ENCODE assay signal across 8 cellular contexts in genomic region chr7:151083071-151083823, GRCh38. TPM values are rescaled to one million over a fixed set of nuclear protein-coding genes. Genes with fewer than 3 reads are reported as not detected.
DNase-seq lines count a peak whose midpoint lies in the region; ATAC-seq and TF ChIP-seq lines count a peak whose summit lies in the region.

Gene TMUB1, minus strand, starts transcription at chr7:151083493. Its CDS starts 930 bp downstream, at chr7:151082563.

- TF ChIP-seq CTCF in epithelial cell of proximal tubule (conservative IDR thresholded peaks at IDR 0.05; ENCODE audit: low read depth, low read length): no peak

- peaks cover 39 to 46% (median 44%) of the 10 kb centered on the region in 3 donors for H3K4me1 Mint-ChIP-seq in naive B cell
- H3K4me1 Mint-ChIP-seq in stimulated activated memory B cell treated with anti-CD40 and anti-IgM and Interleukin-4, amounts not matched to agents 10 μg/mL and 1 μg/mL and 100 μg/mL, for 72 hours: peaks cover 60% of the 10 kb centered on the region

- peak within 1 kb of the TSS; percentile 97 to 99 (median 98) for H3K27ac Mint-ChIP-seq in naive B cell
- H3K27ac Mint-ChIP-seq in stimulated activated memory B cell treated with anti-CD40 and anti-IgM and Interleukin-4, amounts not matched to agents 10 μg/mL and 1 μg/mL and 100 μg/mL, for 72 hours: peak within 1 kb of the TSS; percentile 88

- peaks cover 0 to 6% of the 10 kb centered on the region in 2 donors for H3K36me3 Mint-ChIP-seq in naive B cell
- H3K36me3 Mint-ChIP-seq in stimulated activated memory B cell treated with anti-CD40 and anti-IgM and Interleukin-4, amounts not matched to agents 10 μg/mL and 1 μg/mL and 100 μg/mL, for 72 hours: no peaks in the 10 kb centered on the region

- peaks cover 0 to 2% (median 0%) of the 10 kb centered on the region in 7 donors for H3K9me3 Mint-ChIP-seq in naive B cell
- H3K9me3 Mint-ChIP-seq in stimulated activated memory B cell treated with anti-CD40 and anti-IgM and Interleukin-4, amounts not matched to agents 10 μg/mL and 1 μg/mL and 100 μg/mL, for 72 hours: no peaks in the 10 kb centered on the region

- peaks cover 16 to 21% (median 19%) of the 10 kb centered on the region in 3 donors for H3K27me3 Mint-ChIP-seq in naive B cell
- H3K27me3 Mint-ChIP-seq in stimulated activated memory B cell treated with anti-CD40 and anti-IgM and Interleukin-4, amounts not matched to agents 10 μg/mL and 1 μg/mL and 100 μg/mL, for 72 hours: no peaks in the 10 kb centered on the region

- DNase-seq in Ammon's horn (ENCODE audit: low spot score) (peak; percentile 83), NOMO-1 treated with DMSO at 0.1 percent for 48 hours (lab: John Stamatoyannopoulos, UW; ENCODE audit: unreplicated experiment) (peak; percentile 22), epithelial cell of proximal tubule (ENCODE audit: low read depth) (no peak), naive B cell (peak; percentile 86)
- DNase-seq in activated CD8-positive, alpha-beta memory T cell treated with anti-CD3 and anti-CD28 coated beads, Interleukin-2, amount 50 U/mL, for 4 hours: peak; percentile 89

- H3K4me3 ChIP-seq in epithelial cell of proximal tubule (ENCODE audit: low read depth, low read length): peak within 1 kb of the TSS; percentile 95

- peak within 1 kb of the TSS; percentile 85 to 97 (median 94) for H3K4me3 Mint-ChIP-seq in naive B cell
- peak within 1 kb of the TSS; percentile 97 for H3K4me3 Mint-ChIP-seq in stimulated activated memory B cell treated with anti-CD40 and anti-IgM and Interleukin-4, amounts not matched to agents 10 μg/mL and 1 μg/mL and 100 μg/mL, for 72 hours

- peak; percentile 49 for ATAC-seq in GM19035 (IDR thresholded peaks at IDR 0.05; ENCODE audit: unreplicated experiment)
- ATAC-seq in HG03342 (IDR thresholded peaks at IDR 0.05; ENCODE audit: unreplicated experiment): peak; percentile 53
- ATAC-seq in naive B cell (ENCODE audit: low read depth in 2 of 2): peak; percentile 64 to 66
- peak; percentile 77 for ATAC-seq in stimulated activated memory B cell treated with anti-CD40 and anti-IgM and Interleukin-4, amounts not matched to agents 10 μg/mL and 1 μg/mL and 100 μg/mL, for 72 hours

RNA-seq across cellular contexts. Expression of gene TMUB1, which starts in this region (rescaled TPM):
- 73.7 and 94.9 TPM in 2 replicates for total RNA-seq in epithelial cell of proximal tubule
- 10 to 100 TPM; 36.3 to 66.1 (median 45.5) TPM for polyA plus RNA-seq in naive B cell (ENCODE audit: low read depth in 6 of 6)
